1 cellular context compared by ENCODE assay signal in the genomic region with DNA sequence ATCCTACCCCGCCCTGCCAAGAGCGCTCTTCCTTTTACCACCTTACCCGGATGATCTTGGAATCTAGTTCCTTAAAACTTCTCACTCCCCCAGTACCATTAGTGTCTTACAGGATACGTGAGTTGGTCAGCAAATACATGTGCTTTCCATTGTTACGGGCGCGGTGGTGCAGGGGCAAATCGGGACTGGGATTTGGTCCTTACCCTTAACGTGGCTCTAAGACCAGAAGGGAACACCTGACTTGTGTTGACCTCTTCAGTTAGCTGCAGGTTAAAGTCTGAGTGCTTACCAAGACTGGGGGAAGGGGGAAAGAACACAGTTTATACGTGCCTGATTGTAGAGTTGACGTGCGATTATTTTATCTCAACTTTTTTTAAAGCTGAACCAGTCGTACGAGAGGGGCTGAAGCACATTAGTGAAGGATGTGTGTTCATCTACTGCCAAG.
A peak's percentile ranks its signal among the peaks of the same experiment; 100 is the strongest.
TF ChIP-seq lines count a peak whose summit lies in the region.

No MANE protein-coding gene starts in this region.

TF ChIP-seq in HepG2, 621 proteins besides CTCF, POLR2A, EP300 and RAD21:
- TF ChIP-seq SSRP1 (CRISPR knock-in tag; IDR thresholded peaks at IDR 0.05) (0 out of 2 replicates have a peak, but pooled peaks have one; percentile 2), ZNF703 (CRISPR knock-in tag; IDR thresholded peaks at IDR 0.05; ENCODE audit: borderline replicate concordance) (0 out of 2 replicates have a peak, but pooled peaks have one; percentile 54), ZSCAN30 (CRISPR knock-in tag; IDR thresholded peaks at IDR 0.05) (0 out of 2 replicates have a peak, but pooled peaks have one; percentile 6), MYNN (CRISPR knock-in tag; IDR thresholded peaks at IDR 0.05; ENCODE audit: low read depth) (0 out of 2 replicates have a peak, but pooled peaks have one; percentile 3), NR2F1 (CRISPR knock-in tag; IDR thresholded peaks at IDR 0.05) (0 out of 4 replicates have a peak, but pooled peaks of 1 of the 2 experiments have one; percentile 32), ZNF251 (CRISPR knock-in tag; IDR thresholded peaks at IDR 0.05) (no peak), ZNF501 (CRISPR knock-in tag; IDR thresholded peaks at IDR 0.05) (no peak), ZNF605 (CRISPR knock-in tag; IDR thresholded peaks at IDR 0.05) (peak; percentile 53)
- TF ChIP-seq, protein P1, sequence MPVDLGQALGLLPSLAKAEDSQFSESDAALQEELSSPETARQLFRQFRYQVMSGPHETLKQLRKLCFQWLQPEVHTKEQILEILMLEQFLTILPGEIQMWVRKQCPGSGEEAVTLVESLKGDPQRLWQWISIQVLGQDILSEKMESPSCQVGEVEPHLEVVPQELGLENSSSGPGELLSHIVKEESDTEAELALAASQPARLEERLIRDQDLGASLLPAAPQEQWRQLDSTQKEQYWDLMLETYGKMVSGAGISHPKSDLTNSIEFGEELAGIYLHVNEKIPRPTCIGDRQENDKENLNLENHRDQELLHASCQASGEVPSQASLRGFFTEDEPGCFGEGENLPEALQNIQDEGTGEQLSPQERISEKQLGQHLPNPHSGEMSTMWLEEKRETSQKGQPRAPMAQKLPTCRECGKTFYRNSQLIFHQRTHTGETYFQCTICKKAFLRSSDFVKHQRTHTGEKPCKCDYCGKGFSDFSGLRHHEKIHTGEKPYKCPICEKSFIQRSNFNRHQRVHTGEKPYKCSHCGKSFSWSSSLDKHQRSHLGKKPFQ (CRISPR knock-in tag; IDR thresholded peaks at IDR 0.05; ENCODE audit: insufficient replicate concordance) = peak; percentile 19
